Comparison of ENCODE assay signal across 1 cellular context in the genomic region with DNA sequence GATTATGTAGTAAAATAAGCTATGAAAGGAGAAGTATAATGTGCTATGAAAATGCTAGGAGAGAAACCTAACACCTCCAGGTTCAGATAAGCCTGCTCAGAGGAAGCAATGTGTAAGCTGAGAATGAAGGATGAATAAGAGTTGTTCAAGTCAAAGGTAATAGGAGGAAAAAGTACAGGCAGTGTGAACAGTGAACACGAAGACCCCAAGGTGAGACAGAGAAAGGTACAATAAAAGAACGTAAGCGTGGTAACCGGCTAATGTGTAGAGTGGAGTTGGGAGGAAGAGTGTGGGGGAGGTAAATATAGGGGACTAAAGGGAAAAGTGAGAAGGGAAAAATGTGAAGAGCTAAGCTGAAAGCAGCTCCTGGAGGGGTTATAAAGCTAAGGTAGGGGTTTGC.
TF ChIP-seq lines count a peak whose summit lies in the region.

No MANE protein-coding gene starts in this region.

TF ChIP-seq in WTC11, 78 proteins besides CTCF, POLR2A, EP300 and RAD21 (continued from another document):
- TF ChIP-seq, protein P1, sequence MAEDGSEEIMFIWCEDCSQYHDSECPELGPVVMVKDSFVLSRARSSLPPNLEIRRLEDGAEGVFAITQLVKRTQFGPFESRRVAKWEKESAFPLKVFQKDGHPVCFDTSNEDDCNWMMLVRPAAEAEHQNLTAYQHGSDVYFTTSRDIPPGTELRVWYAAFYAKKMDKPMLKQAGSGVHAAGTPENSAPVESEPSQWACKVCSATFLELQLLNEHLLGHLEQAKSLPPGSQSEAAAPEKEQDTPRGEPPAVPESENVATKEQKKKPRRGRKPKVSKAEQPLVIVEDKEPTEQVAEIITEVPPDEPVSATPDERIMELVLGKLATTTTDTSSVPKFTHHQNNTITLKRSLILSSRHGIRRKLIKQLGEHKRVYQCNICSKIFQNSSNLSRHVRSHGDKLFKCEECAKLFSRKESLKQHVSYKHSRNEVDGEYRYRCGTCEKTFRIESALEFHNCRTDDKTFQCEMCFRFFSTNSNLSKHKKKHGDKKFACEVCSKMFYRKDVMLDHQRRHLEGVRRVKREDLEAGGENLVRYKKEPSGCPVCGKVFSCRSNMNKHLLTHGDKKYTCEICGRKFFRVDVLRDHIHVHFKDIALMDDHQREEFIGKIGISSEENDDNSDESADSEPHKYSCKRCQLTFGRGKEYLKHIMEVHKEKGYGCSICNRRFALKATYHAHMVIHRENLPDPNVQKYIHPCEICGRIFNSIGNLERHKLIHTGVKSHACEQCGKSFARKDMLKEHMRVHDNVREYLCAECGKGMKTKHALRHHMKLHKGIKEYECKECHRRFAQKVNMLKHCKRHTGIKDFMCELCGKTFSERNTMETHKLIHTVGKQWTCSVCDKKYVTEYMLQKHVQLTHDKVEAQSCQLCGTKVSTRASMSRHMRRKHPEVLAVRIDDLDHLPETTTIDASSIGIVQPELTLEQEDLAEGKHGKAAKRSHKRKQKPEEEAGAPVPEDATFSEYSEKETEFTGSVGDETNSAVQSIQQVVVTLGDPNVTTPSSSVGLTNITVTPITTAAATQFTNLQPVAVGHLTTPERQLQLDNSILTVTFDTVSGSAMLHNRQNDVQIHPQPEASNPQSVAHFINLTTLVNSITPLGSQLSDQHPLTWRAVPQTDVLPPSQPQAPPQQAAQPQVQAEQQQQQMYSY (CRISPR knock-in tag; IDR thresholded peaks at IDR 0.05) = no peak
- TF ChIP-seq HMGA2 (CRISPR knock-in tag; IDR thresholded peaks at IDR 0.05) = no peak
- TF ChIP-seq JAZF1 (CRISPR knock-in tag; IDR thresholded peaks at IDR 0.05) = no peak
- no peak for TF ChIP-seq RELA (CRISPR knock-in tag; IDR thresholded peaks at IDR 0.05; ENCODE audit: borderline replicate concordance)
- TF ChIP-seq, protein P2, sequence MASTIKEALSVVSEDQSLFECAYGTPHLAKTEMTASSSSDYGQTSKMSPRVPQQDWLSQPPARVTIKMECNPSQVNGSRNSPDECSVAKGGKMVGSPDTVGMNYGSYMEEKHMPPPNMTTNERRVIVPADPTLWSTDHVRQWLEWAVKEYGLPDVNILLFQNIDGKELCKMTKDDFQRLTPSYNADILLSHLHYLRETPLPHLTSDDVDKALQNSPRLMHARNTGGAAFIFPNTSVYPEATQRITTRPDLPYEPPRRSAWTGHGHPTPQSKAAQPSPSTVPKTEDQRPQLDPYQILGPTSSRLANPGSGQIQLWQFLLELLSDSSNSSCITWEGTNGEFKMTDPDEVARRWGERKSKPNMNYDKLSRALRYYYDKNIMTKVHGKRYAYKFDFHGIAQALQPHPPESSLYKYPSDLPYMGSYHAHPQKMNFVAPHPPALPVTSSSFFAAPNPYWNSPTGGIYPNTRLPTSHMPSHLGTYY (CRISPR knock-in tag; IDR thresholded peaks at IDR 0.05) = no peak
- TF ChIP-seq, protein P3, sequence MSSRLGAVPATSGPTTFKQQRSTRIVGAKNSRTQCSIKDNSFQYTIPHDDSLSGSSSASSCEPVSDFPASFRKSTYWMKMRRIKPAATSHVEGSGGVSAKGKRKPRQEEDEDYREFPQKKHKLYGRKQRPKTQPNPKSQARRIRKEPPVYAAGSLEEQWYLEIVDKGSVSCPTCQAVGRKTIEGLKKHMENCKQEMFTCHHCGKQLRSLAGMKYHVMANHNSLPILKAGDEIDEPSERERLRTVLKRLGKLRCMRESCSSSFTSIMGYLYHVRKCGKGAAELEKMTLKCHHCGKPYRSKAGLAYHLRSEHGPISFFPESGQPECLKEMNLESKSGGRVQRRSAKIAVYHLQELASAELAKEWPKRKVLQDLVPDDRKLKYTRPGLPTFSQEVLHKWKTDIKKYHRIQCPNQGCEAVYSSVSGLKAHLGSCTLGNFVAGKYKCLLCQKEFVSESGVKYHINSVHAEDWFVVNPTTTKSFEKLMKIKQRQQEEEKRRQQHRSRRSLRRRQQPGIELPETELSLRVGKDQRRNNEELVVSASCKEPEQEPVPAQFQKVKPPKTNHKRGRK (CRISPR knock-in tag; IDR thresholded peaks at IDR 0.05; ENCODE audit: borderline replicate concordance) = no peak
- no peak for TF ChIP-seq ELF4 (CRISPR knock-in tag; IDR thresholded peaks at IDR 0.05; ENCODE audit: low read depth)
- TF ChIP-seq CBFB (CRISPR knock-in tag; IDR thresholded peaks at IDR 0.05; ENCODE audit: low read depth) = no peak
- no peak for TF ChIP-seq GRHL2 (CRISPR knock-in tag; IDR thresholded peaks at IDR 0.05; ENCODE audit: insufficient replicate concordance, severe bottlenecking)
- no peak for TF ChIP-seq KAT7 (CRISPR knock-in tag; IDR thresholded peaks at IDR 0.05; ENCODE audit: borderline replicate concordance)
- TF ChIP-seq, protein P4, sequence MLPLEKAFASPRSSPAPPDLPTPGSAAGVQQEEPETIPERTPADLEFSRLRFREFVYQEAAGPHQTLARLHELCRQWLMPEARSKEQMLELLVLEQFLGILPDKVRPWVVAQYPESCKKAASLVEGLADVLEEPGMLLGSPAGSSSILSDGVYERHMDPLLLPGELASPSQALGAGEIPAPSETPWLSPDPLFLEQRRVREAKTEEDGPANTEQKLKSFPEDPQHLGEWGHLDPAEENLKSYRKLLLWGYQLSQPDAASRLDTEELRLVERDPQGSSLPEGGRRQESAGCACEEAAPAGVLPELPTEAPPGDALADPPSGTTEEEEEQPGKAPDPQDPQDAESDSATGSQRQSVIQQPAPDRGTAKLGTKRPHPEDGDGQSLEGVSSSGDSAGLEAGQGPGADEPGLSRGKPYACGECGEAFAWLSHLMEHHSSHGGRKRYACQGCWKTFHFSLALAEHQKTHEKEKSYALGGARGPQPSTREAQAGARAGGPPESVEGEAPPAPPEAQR (CRISPR knock-in tag; IDR thresholded peaks at IDR 0.05) = no peak
- TF ChIP-seq, protein P5, sequence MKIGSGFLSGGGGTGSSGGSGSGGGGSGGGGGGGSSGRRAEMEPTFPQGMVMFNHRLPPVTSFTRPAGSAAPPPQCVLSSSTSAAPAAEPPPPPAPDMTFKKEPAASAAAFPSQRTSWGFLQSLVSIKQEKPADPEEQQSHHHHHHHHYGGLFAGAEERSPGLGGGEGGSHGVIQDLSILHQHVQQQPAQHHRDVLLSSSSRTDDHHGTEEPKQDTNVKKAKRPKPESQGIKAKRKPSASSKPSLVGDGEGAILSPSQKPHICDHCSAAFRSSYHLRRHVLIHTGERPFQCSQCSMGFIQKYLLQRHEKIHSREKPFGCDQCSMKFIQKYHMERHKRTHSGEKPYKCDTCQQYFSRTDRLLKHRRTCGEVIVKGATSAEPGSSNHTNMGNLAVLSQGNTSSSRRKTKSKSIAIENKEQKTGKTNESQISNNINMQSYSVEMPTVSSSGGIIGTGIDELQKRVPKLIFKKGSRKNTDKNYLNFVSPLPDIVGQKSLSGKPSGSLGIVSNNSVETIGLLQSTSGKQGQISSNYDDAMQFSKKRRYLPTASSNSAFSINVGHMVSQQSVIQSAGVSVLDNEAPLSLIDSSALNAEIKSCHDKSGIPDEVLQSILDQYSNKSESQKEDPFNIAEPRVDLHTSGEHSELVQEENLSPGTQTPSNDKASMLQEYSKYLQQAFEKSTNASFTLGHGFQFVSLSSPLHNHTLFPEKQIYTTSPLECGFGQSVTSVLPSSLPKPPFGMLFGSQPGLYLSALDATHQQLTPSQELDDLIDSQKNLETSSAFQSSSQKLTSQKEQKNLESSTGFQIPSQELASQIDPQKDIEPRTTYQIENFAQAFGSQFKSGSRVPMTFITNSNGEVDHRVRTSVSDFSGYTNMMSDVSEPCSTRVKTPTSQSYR (CRISPR knock-in tag; IDR thresholded peaks at IDR 0.05) = no peak
- TF ChIP-seq, protein P6, sequence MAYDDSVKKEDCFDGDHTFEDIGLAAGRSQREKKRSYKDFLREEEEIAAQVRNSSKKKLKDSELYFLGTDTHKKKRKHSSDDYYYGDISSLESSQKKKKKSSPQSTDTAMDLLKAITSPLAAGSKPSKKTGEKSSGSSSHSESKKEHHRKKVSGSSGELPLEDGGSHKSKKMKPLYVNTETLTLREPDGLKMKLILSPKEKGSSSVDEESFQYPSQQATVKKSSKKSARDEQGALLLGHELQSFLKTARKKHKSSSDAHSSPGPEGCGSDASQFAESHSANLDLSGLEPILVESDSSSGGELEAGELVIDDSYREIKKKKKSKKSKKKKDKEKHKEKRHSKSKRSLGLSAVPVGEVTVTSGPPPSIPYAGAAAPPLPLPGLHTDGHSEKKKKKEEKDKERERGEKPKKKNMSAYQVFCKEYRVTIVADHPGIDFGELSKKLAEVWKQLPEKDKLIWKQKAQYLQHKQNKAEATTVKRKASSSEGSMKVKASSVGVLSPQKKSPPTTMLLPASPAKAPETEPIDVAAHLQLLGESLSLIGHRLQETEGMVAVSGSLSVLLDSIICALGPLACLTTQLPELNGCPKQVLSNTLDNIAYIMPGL (CRISPR knock-in tag; IDR thresholded peaks at IDR 0.05) = no peak
TF ChIP-seq in WTC11: peak in this region for 0.
